Comparison of ENCODE assay signal across 24 cellular contexts in genomic region chrX:7102119-7102518, GRCh38.
"Had no signal": no experiment of that assay in that cellular context is flagged by ENCODE, and none has a peak within 500 bp of the region (broad histone marks: within the 10 kb centered on the region; RNA-seq: fewer than 3 reads in every experiment).

No MANE protein-coding gene starts in this region.

- H3K4me3 Mint-ChIP-seq: mesothelial cell of epicardium; naive thymus-derived CD4-positive, alpha-beta T cell; natural killer cell treated with Interleukin-12 subunit alpha and Interleukin-12 subunit beta and Interleukin-15 and Interleukin-18, amount 100 ng/mL, for 72 hours; stimulated activated naive B cell treated with anti-CD40 and anti-IgM and Interleukin-4, amounts not matched to agents 10 μg/mL and 1 μg/mL and 100 μg/mL, for 72 hours had no signal

- H3K4me1 ChIP-seq: left ventricle myocardium inferior, right atrium auricular region, testis, thyroid gland, transverse colon, upper lobe of left lung, vagina had no signal

- H3K27me3 Mint-ChIP-seq: naive thymus-derived CD4-positive, alpha-beta T cell; natural killer cell treated with Interleukin-12 subunit alpha and Interleukin-12 subunit beta and Interleukin-15 and Interleukin-18, amount 100 ng/mL, for 72 hours; progenitor cell of endocrine pancreas; stimulated activated naive B cell treated with anti-CD40 and anti-IgM and Interleukin-4, amounts not matched to agents 10 μg/mL and 1 μg/mL and 100 μg/mL, for 72 hours had no signal

- H3K9me3 ChIP-seq: left ventricle myocardium inferior, ovary, right atrium auricular region, stomach, testis, thyroid gland, transverse colon, upper lobe of left lung, vagina had no signal

- ATAC-seq: naive thymus-derived CD4-positive, alpha-beta T cell; natural killer cell treated with Interleukin-12 subunit alpha and Interleukin-12 subunit beta and Interleukin-15 and Interleukin-18, amount 100 ng/mL, for 72 hours; sciatic nerve; stimulated activated naive B cell treated with anti-CD40 and anti-IgM and Interleukin-4, amounts not matched to agents 10 μg/mL and 1 μg/mL and 100 μg/mL, for 72 hours; stimulated activated naive CD8-positive, alpha-beta T cell treated with anti-CD3 and anti-CD28 coated beads, Interleukin-15, Interleukin-2, amounts not matched to agents 100 U/mL and 50 U/mL, for 24 hours had no signal

- DNase-seq: hippocampal formation; left ventricle myocardium inferior; mesendoderm; naive thymus-derived CD4-positive, alpha-beta T cell; ovary; stimulated activated CD4-positive, alpha-beta T cell treated with anti-CD3 and anti-CD28 coated beads, Interleukin-12 subunit alpha, Interleukin-12 subunit beta, amount 100 ng/mL, for 4 hours; stimulated activated CD4-positive, alpha-beta T cell treated with anti-CD3 and anti-CD28 coated beads, Interleukin-15, amount 100 ng/mL, for 24 hours; stimulated activated CD4-positive, alpha-beta T cell treated with anti-CD3 and anti-CD28 coated beads, Interleukin-2, amount 100 ng/mL, for 24 hours; stimulated activated CD4-positive, alpha-beta T cell treated with anti-CD3 and anti-CD28 coated beads, Interleukin-4, amount 100 ng/mL, for 1 hour; stimulated activated naive B cell treated with anti-CD40 and anti-IgM and Interleukin-4, amounts not matched to agents 10 μg/mL and 1 μg/mL and 100 μg/mL, for 72 hours; stimulated activated naive CD8-positive, alpha-beta T cell treated with anti-CD3 and anti-CD28 coated beads, Interleukin-15, Interleukin-2, amounts not matched to agents 100 U/mL and 50 U/mL, for 24 hours; stomach; testis; thyroid gland; transverse colon; upper lobe of left lung had no signal

- H3K4me1 Mint-ChIP-seq: mesothelial cell of epicardium had no signal

- H3K27ac Mint-ChIP-seq: mesothelial cell of epicardium; naive thymus-derived CD4-positive, alpha-beta T cell; natural killer cell treated with Interleukin-12 subunit alpha and Interleukin-12 subunit beta and Interleukin-15 and Interleukin-18, amount 100 ng/mL, for 72 hours; progenitor cell of endocrine pancreas; stimulated activated naive B cell treated with anti-CD40 and anti-IgM and Interleukin-4, amounts not matched to agents 10 μg/mL and 1 μg/mL and 100 μg/mL, for 72 hours had no signal

- H3K36me3 ChIP-seq: ovary, transverse colon had no signal

- H3K27me3 ChIP-seq: ovary, right atrium auricular region, stomach, testis, thyroid gland, transverse colon, upper lobe of left lung, vagina had no signal

- H3K4me3 ChIP-seq: left ventricle myocardium inferior, lung, ovary, right atrium auricular region, skin epidermis, stomach, testis, thyroid gland, transverse colon, upper lobe of left lung, vagina had no signal

- H3K27ac ChIP-seq: left ventricle myocardium inferior, ovary, right atrium auricular region, skin epidermis, stomach, testis, thyroid gland, transverse colon, upper lobe of left lung, vagina had no signal
